Comparison of ENCODE assay signal across 12 cellular contexts in the genomic region with DNA sequence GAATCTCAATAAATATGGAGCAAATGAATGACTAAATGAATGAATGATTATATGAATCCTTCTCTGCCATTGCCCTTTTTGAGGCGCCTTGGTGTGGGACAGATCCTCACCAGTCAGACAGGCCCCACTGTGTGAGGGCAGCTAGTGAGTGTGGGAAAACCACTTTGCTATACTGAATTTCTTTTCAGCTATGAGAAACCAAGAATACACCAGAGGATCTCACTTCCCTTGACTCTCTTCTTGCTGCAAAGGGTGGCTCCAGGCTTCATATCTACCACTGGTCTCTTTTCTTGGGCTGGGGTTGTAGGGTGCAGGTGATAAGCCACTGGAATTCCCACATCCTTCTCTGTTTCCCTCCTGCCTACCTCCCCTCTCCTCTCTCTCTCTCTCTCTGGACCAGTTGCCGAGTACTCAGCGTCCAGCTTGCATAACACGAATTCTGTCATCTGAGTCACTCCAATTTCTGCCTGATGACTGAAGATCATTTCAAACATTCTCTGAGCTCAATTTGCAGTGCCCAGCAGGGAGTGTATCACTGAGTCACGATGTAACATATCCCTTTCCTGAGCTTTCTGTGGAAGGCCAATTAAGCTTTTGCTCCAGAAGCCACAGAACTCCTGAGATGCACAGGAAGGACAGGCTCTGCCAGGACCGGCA.
DNase-seq lines count a peak whose midpoint lies in the region; ATAC-seq, FAIRE-seq and TF ChIP-seq lines count a peak whose summit lies in the region.
"Had no signal": no experiment of that assay in that cellular context is flagged by ENCODE, and none has a peak within 500 bp of the region (broad histone marks: within the 10 kb centered on the region; RNA-seq: fewer than 3 reads in every experiment).

No MANE protein-coding gene starts in this region.

- H2AFZ ChIP-seq in smooth muscle cell (ENCODE audit: low read depth) (no peak overlapping the region), HepG2 (ENCODE audit: low read length) (no peak overlapping the region)

- H3K9me3 ChIP-seq in smooth muscle cell (replicated peaks; ENCODE audit: low read depth) (no peaks in the 10 kb centered on the region), HepG2 (ENCODE audit: low read length) (no peaks in the 10 kb centered on the region)

- H3K4me2 ChIP-seq in smooth muscle cell (no peak overlapping the region), HepG2 (ENCODE audit: low read depth, low read length) (no peak overlapping the region)

- POLR2A ChIA-PET in RWPE1 (lab: Yijun Ruan, JAX; ENCODE audit: low non-redundant PET), result interaction anchor here (0.7 kb wide), 1 partner anchor 44 kb away, joined by 3 read pairs; no protein-coding TSS in a partner anchor
- POLR2A ChIA-PET in HepG2 (lab: Yijun Ruan, JAX), result no interaction called here

- H3K27me3 ChIP-seq in smooth muscle cell (ENCODE audit: low read depth) (no peaks in the 10 kb centered on the region), HepG2 (ENCODE audit: control insufficient read depth in 1 of 2, insufficient read depth in 2 of 2, low read length in 2 of 2) (peaks cover 0 to 3% of the 10 kb centered on the region in 2 experiments; a peak in 1 of 5 replicates)

- TF ChIP-seq CTCF in RWPE1 (conservative IDR thresholded peaks at IDR 0.05; ENCODE audit: low read depth) (no peak), fibroblast of mammary gland (conservative IDR thresholded peaks at IDR 0.05; ENCODE audit: control insufficient read depth, insufficient read depth, low read depth, low read length) (no peak), smooth muscle cell (IDR thresholded peaks at IDR 0.05; ENCODE audit: borderline replicate concordance, insufficient read depth, poor library complexity, severe bottlenecking) (no peak), HepG2 (CRISPR knock-in tag; IDR thresholded peaks at IDR 0.05) (no peak)

- TF ChIP-seq RAD21 in HepG2 (CRISPR knock-in tag; IDR thresholded peaks at IDR 0.05), result no peak

- H3K27ac ChIP-seq in RWPE1 (peak overlapping the region; percentile 71), smooth muscle cell (ENCODE audit: low read depth) (peak overlapping the region; percentile 39), HepG2 (ENCODE audit: extremely low read length, insufficient read depth, low read length) (no peak overlapping the region)

- no peak overlapping the region for H3K9ac ChIP-seq in smooth muscle cell (ENCODE audit: low read depth)
- H3K9ac ChIP-seq in HepG2 (ENCODE audit: insufficient read depth, low read depth, low read length), result no peak overlapping the region

- H3K4me3 ChIP-seq in fibroblast of mammary gland (ENCODE audit: control insufficient read depth, low read depth, low read length), result no peak overlapping the region
- H3K4me3 ChIP-seq in smooth muscle cell, result no peak overlapping the region
- H3K4me3 ChIP-seq in HepG2 (replicated peaks in 1 of 3; ENCODE audit: insufficient read depth in 1 of 3, low read depth in 2 of 3, low read length in 3 of 3), result no peak overlapping the region

- no peaks in the 10 kb centered on the region for H3K36me3 Mint-ChIP-seq in T-helper 2 cell treated with Interferon-gamma antibody and Interleukin-4, amounts not matched to agents 5 μg/mL and 100 μg/mL, for 36 hours (ENCODE audit: low read depth)
- H3K36me3 Mint-ChIP-seq: activated naive CD8-positive, alpha-beta T cell; naive thymus-derived CD8-positive, alpha-beta T cell had no signal

- ATAC-seq in GM18868 (IDR thresholded peaks at IDR 0.05; ENCODE audit: unreplicated experiment) (peak; percentile 67), HepG2 (no peak)
- ATAC-seq: naive thymus-derived CD8-positive, alpha-beta T cell had no signal

- TF ChIP-seq EP300 in HepG2 (IDR thresholded peaks at IDR 0.05; ENCODE audit: low read depth in 2 of 2, low read length in 2 of 2) (no peak), HepG2 (CRISPR knock-in tag; IDR thresholded peaks at IDR 0.05; ENCODE audit: borderline replicate concordance) (no peak)

- DNase-seq in RWPE1 (ENCODE audit: low spot score), result peak; percentile 54
- peak; percentile 88 for DNase-seq in fibroblast of mammary gland (ENCODE audit: low read depth)
- no peak for DNase-seq in smooth muscle cell (lab: John Stamatoyannopoulos, UW; ENCODE audit: unreplicated experiment)
- DNase-seq in HepG2 (ENCODE audit: low spot score), result no peak
- DNase-seq in T-helper 2 cell treated with Interferon-gamma antibody and Interleukin-4, amounts not matched to agents 5 μg/mL and 100 μg/mL, for 36 hours (ENCODE audit: low spot score), result no peak
- no peak for DNase-seq in NCI-H2196 treated with DMSO at 0.1 percent for 48 hours (lab: John Stamatoyannopoulos, UW; ENCODE audit: unreplicated experiment)
- DNase-seq: islet precursor cell; KG1; naive thymus-derived CD8-positive, alpha-beta T cell; stimulated activated CD4-positive, alpha-beta T cell treated with anti-CD3 and anti-CD28 coated beads, Interleukin-1b, Interleukin-23, amount 100 ng/mL, for 48 hours had no signal

- in situ Hi-C loops in HepG2 (cut with HindIII; ENCODE audit: extremely low pct_ligation_motif_present, low pct_unique_long_range_greater_than_20kb), result no loop called here

- peaks cover 2% of the 10 kb centered on the region for H3K27me3 Mint-ChIP-seq in T-helper 2 cell treated with Interferon-gamma antibody and Interleukin-4, amounts not matched to agents 5 μg/mL and 100 μg/mL, for 36 hours (ENCODE audit: low read depth)

- H3K9me3 Mint-ChIP-seq in T-helper 2 cell treated with Interferon-gamma antibody and Interleukin-4, amounts not matched to agents 5 μg/mL and 100 μg/mL, for 36 hours, result no peaks in the 10 kb centered on the region
- H3K9me3 Mint-ChIP-seq: naive thymus-derived CD8-positive, alpha-beta T cell had no signal

- H3K36me3 ChIP-seq in smooth muscle cell (ENCODE audit: low read depth), result no peaks in the 10 kb centered on the region
- no peaks in the 10 kb centered on the region for H3K36me3 ChIP-seq in HepG2 (replicated peaks in 1 of 2; ENCODE audit: control insufficient read depth in 1 of 2, insufficient read depth in 2 of 2, low read length in 2 of 2)

- no peak for TF ChIP-seq POLR2A in HepG2 (IDR thresholded peaks at IDR 0.05; ENCODE audit: insufficient read depth in 1 of 2, low read depth in 2 of 2, low read length in 2 of 2)

- H3K4me1 ChIP-seq in smooth muscle cell (ENCODE audit: low read depth) (peaks cover 12% of the 10 kb centered on the region), HepG2 (ENCODE audit: insufficient read depth, low read length) (no peaks in the 10 kb centered on the region)

- 28% methylated on average over 6 of the region's 6 CpGs for WGBS in smooth muscle cell (ENCODE audit: low lambda C conversion rate)
- 0% methylated on average over 4 of the region's 6 CpGs for WGBS in HepG2 (ENCODE audit: low lambda C conversion rate)

- H3K27ac Mint-ChIP-seq in T-helper 2 cell treated with Interferon-gamma antibody and Interleukin-4, amounts not matched to agents 5 μg/mL and 100 μg/mL, for 36 hours, result no peak overlapping the region
- H3K27ac Mint-ChIP-seq: activated naive CD8-positive, alpha-beta T cell; naive thymus-derived CD8-positive, alpha-beta T cell had no signal

- H3K4me1 Mint-ChIP-seq in T-helper 2 cell treated with Interferon-gamma antibody and Interleukin-4, amounts not matched to agents 5 μg/mL and 100 μg/mL, for 36 hours (ENCODE audit: low read depth), result no peaks in the 10 kb centered on the region
- H3K4me1 Mint-ChIP-seq: naive thymus-derived CD8-positive, alpha-beta T cell had no signal

- no TSS peak for BruUV-seq in HepG2 (replicated peaks; lab: Mats Ljungman, UMichigan)

- no peaks in the 10 kb centered on the region for H3K79me2 ChIP-seq in smooth muscle cell (ENCODE audit: low read depth)
- H3K79me2 ChIP-seq in HepG2 (ENCODE audit: insufficient read depth, low read length), result no peaks in the 10 kb centered on the region

- intact Hi-C loops in HepG2 (cut with micrococcal nuclease; ENCODE audit: unreplicated experiment), result no loop called here

- H3F3A ChIP-seq in smooth muscle cell (ENCODE audit: low read depth), result no peaks in the 10 kb centered on the region

- no peak overlapping the region for H3K4me3 Mint-ChIP-seq in T-helper 2 cell treated with Interferon-gamma antibody and Interleukin-4, amounts not matched to agents 5 μg/mL and 100 μg/mL, for 36 hours
- H3K4me3 Mint-ChIP-seq: activated naive CD8-positive, alpha-beta T cell; naive thymus-derived CD8-positive, alpha-beta T cell had no signal

- CTCF ChIA-PET in RWPE1 (lab: Yijun Ruan, JAX) (interaction anchor here (0.6 kb wide), 1 partner anchor 343 kb away, joined by 4 read pairs; no protein-coding TSS in a partner anchor), HepG2 (lab: Yijun Ruan, JAX; ENCODE audit: low intra/inter-chr PET ratio, low total read pairs) (no interaction called here)

- no peaks in the 10 kb centered on the region for H4K20me1 ChIP-seq in smooth muscle cell (ENCODE audit: low read depth)
- no peaks in the 10 kb centered on the region for H4K20me1 ChIP-seq in HepG2 (ENCODE audit: insufficient read depth, low read length)

- no peak for FAIRE-seq in HepG2 (lab: Jason Lieb, UNC)

TF ChIP-seq in HepG2, 621 proteins besides CTCF, POLR2A, EP300 and RAD21 (continues in another document):
- TF ChIP-seq, protein P1, sequence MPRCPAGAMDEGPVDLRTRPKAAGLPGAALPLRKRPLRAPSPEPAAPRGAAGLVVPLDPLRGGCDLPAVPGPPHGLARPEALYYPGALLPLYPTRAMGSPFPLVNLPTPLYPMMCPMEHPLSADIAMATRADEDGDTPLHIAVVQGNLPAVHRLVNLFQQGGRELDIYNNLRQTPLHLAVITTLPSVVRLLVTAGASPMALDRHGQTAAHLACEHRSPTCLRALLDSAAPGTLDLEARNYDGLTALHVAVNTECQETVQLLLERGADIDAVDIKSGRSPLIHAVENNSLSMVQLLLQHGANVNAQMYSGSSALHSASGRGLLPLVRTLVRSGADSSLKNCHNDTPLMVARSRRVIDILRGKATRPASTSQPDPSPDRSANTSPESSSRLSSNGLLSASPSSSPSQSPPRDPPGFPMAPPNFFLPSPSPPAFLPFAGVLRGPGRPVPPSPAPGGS (CRISPR knock-in tag; IDR thresholded peaks at IDR 0.05), result no peak
- TF ChIP-seq RXRA (CRISPR knock-in tag; IDR thresholded peaks at IDR 0.05), result no peak
- TF ChIP-seq ZNF260 (CRISPR knock-in tag; IDR thresholded peaks at IDR 0.05; ENCODE audit: borderline replicate concordance, low read depth), result no peak
- TF ChIP-seq, protein P2, sequence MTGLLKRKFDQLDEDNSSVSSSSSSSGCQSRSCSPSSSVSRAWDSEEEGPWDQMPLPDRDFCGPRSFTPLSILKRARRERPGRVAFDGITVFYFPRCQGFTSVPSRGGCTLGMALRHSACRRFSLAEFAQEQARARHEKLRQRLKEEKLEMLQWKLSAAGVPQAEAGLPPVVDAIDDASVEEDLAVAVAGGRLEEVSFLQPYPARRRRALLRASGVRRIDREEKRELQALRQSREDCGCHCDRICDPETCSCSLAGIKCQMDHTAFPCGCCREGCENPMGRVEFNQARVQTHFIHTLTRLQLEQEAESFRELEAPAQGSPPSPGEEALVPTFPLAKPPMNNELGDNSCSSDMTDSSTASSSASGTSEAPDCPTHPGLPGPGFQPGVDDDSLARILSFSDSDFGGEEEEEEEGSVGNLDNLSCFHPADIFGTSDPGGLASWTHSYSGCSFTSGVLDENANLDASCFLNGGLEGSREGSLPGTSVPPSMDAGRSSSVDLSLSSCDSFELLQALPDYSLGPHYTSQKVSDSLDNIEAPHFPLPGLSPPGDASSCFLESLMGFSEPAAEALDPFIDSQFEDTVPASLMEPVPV (CRISPR knock-in tag; IDR thresholded peaks at IDR 0.05), result no peak
- TF ChIP-seq ZBTB7A (CRISPR knock-in tag; IDR thresholded peaks at IDR 0.05), result no peak

Comparison
In these comparisons a context has a peak if more than half of its experiments do, and no peak if none do; other contexts are left out.
1. DNase-seq: peak in RWPE1 (single experiment) and fibroblast of mammary gland (single experiment); none in smooth muscle cell (single experiment), HepG2 (single experiment), T-helper 2 cell treated with Interferon-gamma antibody and Interleukin-4, amounts not matched to agents 5 μg/mL and 100 μg/mL, for 36 hours (single experiment) and NCI-H2196 treated with DMSO at 0.1 percent for 48 hours (single experiment).